In the genomic region with DNA sequence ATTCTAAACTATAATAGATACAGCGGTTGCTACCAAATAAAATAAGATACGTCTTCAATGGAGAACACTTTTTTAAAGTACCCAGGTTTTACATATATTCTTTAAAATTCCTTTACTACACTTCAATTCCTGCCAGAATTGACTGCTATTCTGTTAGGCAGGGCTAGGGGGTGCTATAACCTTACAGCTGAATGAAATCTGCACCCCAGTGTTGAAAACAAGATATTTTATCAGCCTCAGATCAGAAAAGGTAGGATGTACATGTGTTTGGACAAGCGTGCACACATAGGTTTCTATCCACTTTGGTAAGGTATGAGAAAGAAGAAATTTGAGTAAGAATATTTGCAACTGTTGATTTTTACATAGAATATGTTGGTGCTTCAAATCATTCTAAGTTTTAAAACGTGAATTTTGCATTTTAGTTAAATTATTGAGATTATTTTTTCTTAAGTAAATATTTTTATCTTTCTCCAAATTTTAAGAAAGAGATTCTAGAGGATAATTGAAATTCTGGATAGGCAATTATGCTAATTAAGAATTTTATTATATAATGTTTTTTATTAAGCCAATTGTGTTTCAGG, we compare ENCODE assay signal across 8 cellular contexts.
DNase-seq lines count a peak whose midpoint lies in the region; FAIRE-seq and TF ChIP-seq lines count a peak whose summit lies in the region.

No MANE protein-coding gene starts in this region.

- no peak overlapping the region for H3K4me3 ChIP-seq in GM12864 (ENCODE audit: low read depth, low read length)
- no peak overlapping the region for H3K4me3 ChIP-seq in WI38 (ENCODE audit: low read depth, low read length)

- peaks cover 2% of the 10 kb centered on the region for H3K27me3 Mint-ChIP-seq in HFFc6 (ENCODE audit: insufficient read depth)
- H3K27me3 Mint-ChIP-seq in activated T-cell treated with anti-CD3 and anti-CD28 coated beads, Interleukin-2, amount 50 U/mL, for 24 hours = no peaks in the 10 kb centered on the region

- no peak overlapping the region for H3K27ac ChIP-seq in 22Rv1

- H3K4me1 Mint-ChIP-seq in HFFc6 (ENCODE audit: low read depth) = no peaks in the 10 kb centered on the region
- no peaks in the 10 kb centered on the region for H3K4me1 Mint-ChIP-seq in activated T-cell treated with anti-CD3 and anti-CD28 coated beads, Interleukin-2, amount 50 U/mL, for 24 hours (ENCODE audit: low read depth)

- TF ChIP-seq CTCF in 22Rv1 (IDR thresholded peaks at IDR 0.05) (peak; percentile 94), GM12864 (IDR thresholded peaks at IDR 0.05; ENCODE audit: low read depth, low read length, missing control alignments) (peak; percentile 79), HFFc6 (IDR thresholded peaks at IDR 0.05) (peak; percentile 94), WI38 (IDR thresholded peaks at IDR 0.05; ENCODE audit: low read depth, low read length) (peak; percentile 84)

- FAIRE-seq in islet of Langerhans (lab: Jason Lieb, UNC) = peak; percentile 33

- DNase-seq in GM12864 (ENCODE audit: low read depth) = no peak
- DNase-seq in HFFc6 = peak; percentile 48
- DNase-seq in NCI-H146 treated with DMSO at 0.1 percent for 48 hours (lab: John Stamatoyannopoulos, UW; ENCODE audit: unreplicated experiment) = peak; percentile 26
- no peak for DNase-seq in OCI-M2 (lab: John Stamatoyannopoulos, UW; ENCODE audit: unreplicated experiment)
- no peak for DNase-seq in activated T-cell treated with anti-CD3 and anti-CD28 coated beads, Interleukin-2, amount 50 U/mL, for 24 hours

- H3K9me3 Mint-ChIP-seq in HFFc6 = no peaks in the 10 kb centered on the region
- H3K9me3 Mint-ChIP-seq in activated T-cell treated with anti-CD3 and anti-CD28 coated beads, Interleukin-2, amount 50 U/mL, for 24 hours = no peaks in the 10 kb centered on the region

- H3K4me3 Mint-ChIP-seq in HFFc6 = no peak overlapping the region
- H3K4me3 Mint-ChIP-seq in activated T-cell treated with anti-CD3 and anti-CD28 coated beads, Interleukin-2, amount 50 U/mL, for 24 hours = no peak overlapping the region

- no peak overlapping the region for H3K27ac Mint-ChIP-seq in HFFc6
- no peak overlapping the region for H3K27ac Mint-ChIP-seq in activated T-cell treated with anti-CD3 and anti-CD28 coated beads, Interleukin-2, amount 50 U/mL, for 24 hours

- H3K36me3 Mint-ChIP-seq in HFFc6 (ENCODE audit: low read depth) = no peaks in the 10 kb centered on the region
- no peaks in the 10 kb centered on the region for H3K36me3 Mint-ChIP-seq in activated T-cell treated with anti-CD3 and anti-CD28 coated beads, Interleukin-2, amount 50 U/mL, for 24 hours (ENCODE audit: low read depth)

Comparison
In these comparisons a context has a peak if more than half of its experiments do, and no peak if none do; other contexts are left out.
1. DNase-seq: peak in HFFc6 (single experiment) and NCI-H146 treated with DMSO at 0.1 percent for 48 hours (single experiment); none in GM12864 (single experiment), OCI-M2 (single experiment) and activated T-cell treated with anti-CD3 and anti-CD28 coated beads, Interleukin-2, amount 50 U/mL, for 24 hours (single experiment).
2. Peak in every context shown above with its lines, with median percentiles within 50 percentile points of each other: CTCF ChIP-seq.